In genomic region chr6:82178084-82178758, GRCh38 we compare ENCODE assay signal across 9 cellular contexts.
A peak's percentile ranks its signal among the peaks of the same experiment; 100 is the strongest.
DNase-seq lines count a peak whose midpoint lies in the region; ATAC-seq and TF ChIP-seq lines count a peak whose summit lies in the region.
"Had no signal": no experiment of that assay in that cellular context is flagged by ENCODE, and none has a peak within 500 bp of the region (broad histone marks: within the 10 kb centered on the region; RNA-seq: fewer than 3 reads in every experiment).

No MANE protein-coding gene starts in this region.

- no peaks in the 10 kb centered on the region for H3K9me3 Mint-ChIP-seq in CD4-positive, alpha-beta T cell

- H3K4me1 Mint-ChIP-seq in CD4-positive, alpha-beta T cell (ENCODE audit: low read depth), result no peaks in the 10 kb centered on the region
- H3K4me1 Mint-ChIP-seq: B cell had no signal

- peaks cover 84% of the 10 kb centered on the region for H3K36me3 Mint-ChIP-seq in CD4-positive, alpha-beta T cell (ENCODE audit: low read depth)

- intact Hi-C loops in CD4-positive, alpha-beta T cell (cut with DNase I, micrococcal nuclease), result no loop called here

- no peak for TF ChIP-seq CTCF in CD4-positive, alpha-beta T cell (IDR thresholded peaks at IDR 0.05)

- no peaks in the 10 kb centered on the region for H3K27me3 Mint-ChIP-seq in CD4-positive, alpha-beta T cell
- H3K27me3 Mint-ChIP-seq: B cell had no signal

- POLR2A ChIA-PET in CD4-positive, alpha-beta T cell (lab: Charles Lee), result no interaction called here

- no peak overlapping the region for H3K27ac Mint-ChIP-seq in CD4-positive, alpha-beta T cell
- H3K27ac Mint-ChIP-seq: B cell had no signal

- no peaks in the 10 kb centered on the region for H3K27me3 ChIP-seq in CD4-positive, alpha-beta T cell (ENCODE audit: control insufficient read depth, insufficient read depth, low read length)

- CTCF ChIA-PET in CD4-positive, alpha-beta T cell (lab: Charles Lee), result interaction anchor here (1.1 kb wide), 1 partner anchor 10 kb away, joined by 4 read pairs; no protein-coding TSS in a partner anchor

- ATAC-seq in CD4-positive, alpha-beta T cell (ENCODE audit: poor library complexity), result no peak
- no peak for ATAC-seq in HG02981 (IDR thresholded peaks at IDR 0.05; ENCODE audit: unreplicated experiment)

- no peaks in the 10 kb centered on the region for H3K9me3 ChIP-seq in CD4-positive, alpha-beta T cell (ENCODE audit: control insufficient read depth, low read length)

- no peak overlapping the region for H3K4me3 Mint-ChIP-seq in CD4-positive, alpha-beta T cell
- H3K4me3 Mint-ChIP-seq: B cell had no signal

- H3K27ac ChIP-seq in CD4-positive, alpha-beta T cell (ENCODE audit: low read depth, low read length), result no peak overlapping the region

- peak; percentile 48 for DNase-seq in DMS 273 (lab: John Stamatoyannopoulos, UW; ENCODE audit: unreplicated experiment)
- DNase-seq in DMS 273 treated with DMSO at 0.1 percent for 48 hours (lab: John Stamatoyannopoulos, UW), result no peak
- peak; percentile 24 for DNase-seq in RPMI7951 (ENCODE audit: low read depth)
- DNase-seq in fibroblast of the conjunctiva (ENCODE audit: low read depth), result peak; percentile 37
- peak; percentile 54 for DNase-seq in superior temporal gyrus (ENCODE audit: extremely low spot score)
- DNase-seq in CD4-positive, alpha-beta T cell, result no peak
- DNase-seq in NCI-H524 treated with DMSO at 0.1 percent for 48 hours (lab: John Stamatoyannopoulos, UW), result no peak

Comparison
In these comparisons a context has a peak if more than half of its experiments do, and no peak if none do; other contexts are left out.
1. DNase-seq: peak in DMS 273 (single experiment), RPMI7951 (single experiment), fibroblast of the conjunctiva (single experiment) and superior temporal gyrus (single experiment); none in DMS 273 treated with DMSO at 0.1 percent for 48 hours (single experiment), CD4-positive, alpha-beta T cell (0 of 10) and NCI-H524 treated with DMSO at 0.1 percent for 48 hours (single experiment).